8 cellular contexts compared by ENCODE assay signal in genomic region chr1:32215629-32216505, GRCh38. TPM values are rescaled to one million over a fixed set of nuclear protein-coding genes. Genes with fewer than 3 reads are reported as not detected.
DNase-seq lines count a peak whose midpoint lies in the region; ATAC-seq and TF ChIP-seq lines count a peak whose summit lies in the region.

No MANE protein-coding gene starts in this region.

- peaks cover 9% of the 10 kb centered on the region; the same call in 1 of the 2 replicates for H3K36me3 ChIP-seq in KOPT-K1 (ENCODE audit: insufficient read depth, low read length)
- no peaks in the 10 kb centered on the region for H3K36me3 ChIP-seq in aorta (ENCODE audit: control insufficient read depth in 1 of 2, insufficient read depth in 2 of 2, low read length in 1 of 2)

- H3K27ac ChIP-seq in KOPT-K1 (ENCODE audit: low read depth, low read length, poor library complexity, severe bottlenecking) (peak overlapping the region; percentile 23), aorta (ENCODE audit: low read depth in 1 of 2, low read length in 2 of 2) (no peak overlapping the region)

- intact Hi-C loops in aorta (cut with DNase I): no loop called here

- H3K4me1 ChIP-seq in aorta (ENCODE audit: control insufficient read depth in 1 of 2, insufficient read depth in 2 of 2, low read length in 2 of 2): no peaks in the 10 kb centered on the region

- WGBS in aorta, 2 donors: 77 to 79% methylated on average over 10 of the region's 10 CpGs

- no peaks in the 10 kb centered on the region for H3K27me3 ChIP-seq in aorta (ENCODE audit: control insufficient read depth in 1 of 2, insufficient read depth in 2 of 2, low read length in 1 of 2)

- ATAC-seq in omental fat pad (ENCODE audit: low FRiP score) (peak; percentile 74), aorta (ENCODE audit: low FRiP score) (peak; percentile 64), GM18867 (IDR thresholded peaks at IDR 0.05; ENCODE audit: unreplicated experiment) (no peak)

- TF ChIP-seq CTCF in fibroblast of the aortic adventitia (IDR thresholded peaks at IDR 0.05; ENCODE audit: insufficient read depth, low read length) (peak; percentile 88), omental fat pad (IDR thresholded peaks at IDR 0.05) (no peak)

- DNase-seq in Daoy (ENCODE audit: low read depth): peak; percentile 67
- DNase-seq in RPMI8226: peak; percentile 72
- DNase-seq in activated T-helper 9 cell treated with anti-CD3 and anti-CD28 coated beads, Interleukin-2, amount 50 U/mL, for 16 hours (ENCODE audit: low read depth): peak; percentile 42
- peak; percentile 68 for DNase-seq in fibroblast of the aortic adventitia (ENCODE audit: low read depth)
- DNase-seq in omental fat pad (ENCODE audit: low spot score): no peak
- DNase-seq in aorta: peak; percentile 60 to 80

- H3K4me3 ChIP-seq in fibroblast of the aortic adventitia (ENCODE audit: low read depth, low read length) (no peak overlapping the region), aorta (ENCODE audit: low read length in 2 of 2) (no peak overlapping the region)

- H3K9me3 ChIP-seq in KOPT-K1 (ENCODE audit: insufficient read depth, low read length, poor library complexity, severe bottlenecking): no peaks in the 10 kb centered on the region
- H3K9me3 ChIP-seq in aorta (ENCODE audit: control insufficient read depth, low read length): no peaks in the 10 kb centered on the region

RNA-seq across cellular contexts. Expression of gene TMEM234, which starts 6.3 kb away (rescaled TPM):
- 6.4 and 8.7 TPM in 2 replicates for total RNA-seq in Daoy (2014; rRNA removed; shearing (Covaris generic))
- total RNA-seq in fibroblast of the aortic adventitia (ENCODE audit: low replicate concordance) (18.3 and 21.0 TPM in 2 replicates), omental fat pad (10 to 100 TPM in 3 of 4 donors, 1 to 10 TPM in 1; 8.8 to 15.4 (median 11.3) TPM), aorta (10 to 100 TPM; 18.0 to 24.3 TPM)
- polyA plus RNA-seq in aorta: 10 to 100 TPM; 10.4 to 21.0 TPM

RNA-seq across cellular contexts. Expression of gene EIF3I, which starts 6.3 kb away (rescaled TPM):
- 682 and 715 TPM in 2 replicates for total RNA-seq in Daoy (2014; rRNA removed; shearing (Covaris generic))
- 217 and 284 TPM in 2 replicates for total RNA-seq in fibroblast of the aortic adventitia (ENCODE audit: low replicate concordance)
- total RNA-seq in omental fat pad: 100 to 1,000 TPM; 159 to 210 (median 191) TPM
- 100 to 1,000 TPM; 102 to 108 TPM for total RNA-seq in aorta
- polyA plus RNA-seq in aorta: 100 to 1,000 TPM; 127 to 141 TPM

RNA-seq across cellular contexts. Expression of gene DCDC2B, which starts 7.0 kb away (rescaled TPM):
- total RNA-seq in Daoy (2014; rRNA removed; shearing (Covaris generic)): not detected in 2 replicates
- total RNA-seq in fibroblast of the aortic adventitia (ENCODE audit: low replicate concordance) (not detected in 2 replicates), omental fat pad (not detected), aorta (not detected)
- polyA plus RNA-seq in aorta: not detected

RNA-seq across cellular contexts. Expression of gene IQCC, which starts 10.4 kb away (rescaled TPM):
- total RNA-seq in Daoy (2014; rRNA removed; shearing (Covaris generic)): 3.0 and 3.8 TPM in 2 replicates
- total RNA-seq in fibroblast of the aortic adventitia (ENCODE audit: low replicate concordance): 0.41 and 2.3 TPM in 2 replicates
- 1 to 10 TPM in 3 of 4 donors, under 1 TPM in 1; 0.60 to 1.9 (median 1.2) TPM for total RNA-seq in omental fat pad
- 1 to 10 TPM in 1 of 2 donors, under 1 TPM in 1; 0.62 to 1.4 TPM for total RNA-seq in aorta
- polyA plus RNA-seq in aorta: 1 to 10 TPM in 1 of 2 donors, under 1 TPM in 1; 0.50 to 2.4 TPM

RNA-seq across cellular contexts. Expression of gene CCDC28B, which starts 15.5 kb away (rescaled TPM):
- total RNA-seq in Daoy (2014; rRNA removed; shearing (Covaris generic)): 11.2 and 15.7 TPM in 2 replicates
- 6.0 and 16.1 TPM in 2 replicates for total RNA-seq in fibroblast of the aortic adventitia (ENCODE audit: low replicate concordance)
- 1 to 10 TPM; 2.6 to 5.5 (median 3.1) TPM for total RNA-seq in omental fat pad
- 1 to 10 TPM; 4.8 to 7.1 TPM for total RNA-seq in aorta
- 10 to 100 TPM in 1 of 2 donors, 1 to 10 TPM in 1; 2.8 to 10.5 TPM for polyA plus RNA-seq in aorta
